In genomic region chrX:154436290-154436596, GRCh38 we compare ENCODE assay signal across 8 cellular contexts. TPM values are rescaled to one million over a fixed set of nuclear protein-coding genes. Genes with fewer than 3 reads are reported as not detected.
A peak's percentile ranks its signal among the peaks of the same experiment; 100 is the strongest.
DNase-seq lines count a peak whose midpoint lies in the region; ATAC-seq and TF ChIP-seq lines count a peak whose summit lies in the region.

No MANE protein-coding gene starts in this region.

- H3K36me3 ChIP-seq in ACC112 (ENCODE audit: insufficient read depth, low read length) = no peaks in the 10 kb centered on the region

- peaks cover 3% of the 10 kb centered on the region for H3K4me1 ChIP-seq in ACC112 (ENCODE audit: control insufficient read depth, insufficient read depth, low read length, unreplicated experiment)
- H3K4me1 ChIP-seq in mononuclear cell (ENCODE audit: insufficient read depth, low read length) = peaks cover 18% of the 10 kb centered on the region

- H3K4me3 ChIP-seq in ACC112 (ENCODE audit: low read depth, low read length) (peak overlapping the region; percentile 45; the same call in 1 of the 2 replicates), HFF-Myc (replicated peaks; ENCODE audit: low read depth, low read length) (0 out of 2 replicates have a peak overlapping the region, but pooled peaks have one; percentile 19), mononuclear cell (ENCODE audit: low read length) (peak overlapping the region; percentile 14)

- in situ Hi-C loops in G401 (cut with HindIII; ENCODE audit: low sequenced_read_pairs) = no loop called here

- H3K79me2 ChIP-seq in ACC112 (ENCODE audit: control insufficient read depth, insufficient read depth, low read length, unreplicated experiment) = peaks cover 33% of the 10 kb centered on the region

- ATAC-seq in HG02870 (IDR thresholded peaks at IDR 0.05; ENCODE audit: unreplicated experiment) = no peak

- H2AFZ ChIP-seq in ACC112 (ENCODE audit: low read length, unreplicated experiment) = no peak overlapping the region

- peaks cover 0 to 37% (median 0%) of the 10 kb centered on the region in 5 experiments for H3K9me3 Mint-ChIP-seq in brain

- peaks cover 42% of the 10 kb centered on the region for H3K36me3 Mint-ChIP-seq in brain

- peaks cover 32% of the 10 kb centered on the region for H3K4me1 Mint-ChIP-seq in brain

- no peak for TF ChIP-seq CTCF in HFF-Myc (IDR thresholded peaks at IDR 0.05; ENCODE audit: low read depth, low read length, missing control alignments)
- TF ChIP-seq CTCF in brain (conservative IDR thresholded peaks at IDR 0.05) = no peak

- H3K4me3 Mint-ChIP-seq in brain = peak overlapping the region; percentile 81 to 87 (median 82)

- H3K9me3 ChIP-seq in mononuclear cell (ENCODE audit: low read depth, low read length) = no peaks in the 10 kb centered on the region

- DNase-seq in HFF-Myc (ENCODE audit: extremely low read depth, low read depth) (no peak), G401 (ENCODE audit: low spot score) (no peak), cerebellar nuclear complex (lab: John Stamatoyannopoulos, UW) (no peak), dedifferentiated amniotic fluid mesenchymal stem cell (ENCODE audit: extremely low spot score) (no peak)

- H3K27ac ChIP-seq in ACC112 (ENCODE audit: low read depth, low read length) = no peak overlapping the region

- no peaks in the 10 kb centered on the region for H3K27me3 Mint-ChIP-seq in brain

- H3K27ac Mint-ChIP-seq in brain = peak overlapping the region; percentile 75 to 98 (median 97)

- H3K27me3 ChIP-seq in ACC112 (ENCODE audit: insufficient read depth, low read length) (no peaks in the 10 kb centered on the region), mononuclear cell (ENCODE audit: insufficient read depth, low read length) (no peaks in the 10 kb centered on the region)

RNA-seq across cellular contexts. Expression of gene GDI1, which starts 0.7 kb away (rescaled TPM):
- 830 TPM for polyA plus RNA-seq in brain (ENCODE audit: insufficient read depth, low read depth, low replicate concordance)
- 67.6 TPM for total RNA-seq in mononuclear cell
- 51.4 and 57.6 TPM in 2 replicates for total RNA-seq in G401 (2014; rRNA removed; shearing (Covaris generic))

RNA-seq across cellular contexts. Expression of gene FAM50A, which starts 7.7 kb away (rescaled TPM):
- polyA plus RNA-seq in brain (ENCODE audit: insufficient read depth, low read depth, low replicate concordance) = 125 TPM
- total RNA-seq in mononuclear cell = 19.1 TPM
- total RNA-seq in G401 (2014; rRNA removed; shearing (Covaris generic)) = 56.1 and 63.4 TPM in 2 replicates

RNA-seq across cellular contexts. Expression of gene ATP6AP1, which starts 7.8 kb away (rescaled TPM):
- polyA plus RNA-seq in brain (ENCODE audit: insufficient read depth, low read depth, low replicate concordance) = 270 TPM
- 47.9 TPM for total RNA-seq in mononuclear cell
- total RNA-seq in G401 (2014; rRNA removed; shearing (Covaris generic)) = 48.9 and 60.6 TPM in 2 replicates

RNA-seq across cellular contexts. Expression of gene PLXNA3, which starts 21.8 kb away (rescaled TPM):
- 77.4 TPM for polyA plus RNA-seq in brain (ENCODE audit: insufficient read depth, low read depth, low replicate concordance)
- total RNA-seq in mononuclear cell = 5.5 TPM
- 3.6 and 6.0 TPM in 2 replicates for total RNA-seq in G401 (2014; rRNA removed; shearing (Covaris generic))

RNA-seq across cellular contexts. Expression of gene TAFAZZIN, which starts 24.9 kb away (rescaled TPM):
- polyA plus RNA-seq in brain (ENCODE audit: insufficient read depth, low read depth, low replicate concordance) = 23.3 TPM
- total RNA-seq in mononuclear cell = 33.2 TPM
- total RNA-seq in G401 (2014; rRNA removed; shearing (Covaris generic)) = 16.9 and 39.4 TPM in 2 replicates
